1 cellular context compared by ENCODE assay signal in the genomic region with DNA sequence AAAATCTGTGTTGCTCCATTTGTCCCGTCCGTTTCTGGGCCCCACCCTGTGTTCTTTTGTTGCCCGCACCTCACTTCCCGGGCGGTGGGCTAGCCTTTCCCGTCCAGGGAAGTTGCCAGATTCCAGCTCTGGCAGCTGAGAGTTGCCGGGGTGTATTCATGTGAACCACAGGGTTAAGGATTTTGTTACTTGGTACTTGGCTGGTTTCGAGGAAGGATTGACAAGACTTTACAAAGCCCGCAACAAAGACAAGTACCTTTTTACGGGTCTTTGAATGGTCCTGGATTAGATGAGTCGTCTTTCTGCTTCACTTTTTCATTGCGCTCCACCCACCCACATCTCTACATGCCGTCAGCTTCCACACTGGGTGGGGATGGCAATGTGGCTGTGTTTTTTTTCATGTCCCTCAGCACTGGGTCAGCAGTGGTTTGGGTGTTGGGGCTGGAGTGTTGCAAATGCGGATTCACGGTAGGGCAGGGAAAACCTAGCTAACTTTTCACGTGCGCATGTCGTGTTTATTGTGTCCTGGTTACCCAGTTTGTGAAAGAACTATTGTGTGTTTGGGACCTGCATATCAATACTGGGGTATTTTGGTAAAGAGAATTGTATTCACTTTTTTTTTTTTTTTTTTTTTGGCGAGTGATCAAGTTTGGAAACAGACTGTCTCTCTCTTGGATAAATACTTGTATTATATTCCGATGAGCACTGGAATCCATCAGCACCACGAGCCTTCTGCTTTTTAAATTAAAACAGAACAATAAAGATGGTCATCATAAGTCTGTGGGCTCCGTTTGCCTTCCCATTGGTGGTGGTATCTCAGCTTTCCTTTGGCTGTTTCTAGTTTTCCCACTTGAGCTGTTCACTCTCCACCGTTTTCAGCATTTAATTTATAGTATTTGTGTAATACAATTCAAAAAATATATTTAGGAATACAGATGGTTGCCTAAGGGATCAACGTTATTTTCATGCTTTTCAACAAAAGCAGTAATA.
TF ChIP-seq lines count a peak whose summit lies in the region.

No MANE protein-coding gene starts in this region.

TF ChIP-seq in HepG2, 621 proteins besides CTCF, POLR2A, EP300 and RAD21 (continued from another document and continues in another):
- TF ChIP-seq, protein P1, sequence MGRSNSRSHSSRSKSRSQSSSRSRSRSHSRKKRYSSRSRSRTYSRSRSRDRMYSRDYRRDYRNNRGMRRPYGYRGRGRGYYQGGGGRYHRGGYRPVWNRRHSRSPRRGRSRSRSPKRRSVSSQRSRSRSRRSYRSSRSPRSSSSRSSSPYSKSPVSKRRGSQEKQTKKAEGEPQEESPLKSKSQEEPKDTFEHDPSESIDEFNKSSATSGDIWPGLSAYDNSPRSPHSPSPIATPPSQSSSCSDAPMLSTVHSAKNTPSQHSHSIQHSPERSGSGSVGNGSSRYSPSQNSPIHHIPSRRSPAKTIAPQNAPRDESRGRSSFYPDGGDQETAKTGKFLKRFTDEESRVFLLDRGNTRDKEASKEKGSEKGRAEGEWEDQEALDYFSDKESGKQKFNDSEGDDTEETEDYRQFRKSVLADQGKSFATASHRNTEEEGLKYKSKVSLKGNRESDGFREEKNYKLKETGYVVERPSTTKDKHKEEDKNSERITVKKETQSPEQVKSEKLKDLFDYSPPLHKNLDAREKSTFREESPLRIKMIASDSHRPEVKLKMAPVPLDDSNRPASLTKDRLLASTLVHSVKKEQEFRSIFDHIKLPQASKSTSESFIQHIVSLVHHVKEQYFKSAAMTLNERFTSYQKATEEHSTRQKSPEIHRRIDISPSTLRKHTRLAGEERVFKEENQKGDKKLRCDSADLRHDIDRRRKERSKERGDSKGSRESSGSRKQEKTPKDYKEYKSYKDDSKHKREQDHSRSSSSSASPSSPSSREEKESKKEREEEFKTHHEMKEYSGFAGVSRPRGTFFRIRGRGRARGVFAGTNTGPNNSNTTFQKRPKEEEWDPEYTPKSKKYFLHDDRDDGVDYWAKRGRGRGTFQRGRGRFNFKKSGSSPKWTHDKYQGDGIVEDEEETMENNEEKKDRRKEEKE (IDR thresholded peaks at IDR 0.05), result no peak
- TF ChIP-seq ZNF761 (CRISPR knock-in tag; conservative IDR thresholded peaks at IDR 0.05) (no peak), ZBTB7B (CRISPR knock-in tag; IDR thresholded peaks at IDR 0.05) (0 out of 2 replicates have a peak, but pooled peaks have one; percentile 6), SALL2 (CRISPR knock-in tag; IDR thresholded peaks at IDR 0.05) (no peak), TBP (CRISPR knock-in tag; IDR thresholded peaks at IDR 0.05) (no peak), RXRB (CRISPR knock-in tag; IDR thresholded peaks at IDR 0.05; ENCODE audit: borderline replicate concordance) (no peak), YEATS2 (CRISPR knock-in tag; IDR thresholded peaks at IDR 0.05; ENCODE audit: borderline replicate concordance) (no peak), RELA (CRISPR knock-in tag; IDR thresholded peaks at IDR 0.05) (no peak), ZNF446 (CRISPR knock-in tag; IDR thresholded peaks at IDR 0.05) (no peak), NR2F1 (CRISPR knock-in tag; IDR thresholded peaks at IDR 0.05) (no peak), ZNF333 (CRISPR knock-in tag; IDR thresholded peaks at IDR 0.05; ENCODE audit: borderline replicate concordance) (no peak), ZNF749 (CRISPR knock-in tag; IDR thresholded peaks at IDR 0.05; ENCODE audit: borderline replicate concordance) (no peak; the same call in 1 of the 2 replicates), KAT7 (CRISPR knock-in tag; IDR thresholded peaks at IDR 0.05; ENCODE audit: borderline replicate concordance) (0 out of 2 replicates have a peak, but pooled peaks have one; percentile 43), NCOA5 (CRISPR knock-in tag; IDR thresholded peaks at IDR 0.05) (no peak), PCBP1 (IDR thresholded peaks at IDR 0.05; ENCODE audit: borderline replicate concordance, low read depth, low read length) (no peak), SALL1 (CRISPR knock-in tag; IDR thresholded peaks at IDR 0.05) (0 out of 2 replicates have a peak, but pooled peaks have one; percentile 6), FOXJ3 (CRISPR knock-in tag; IDR thresholded peaks at IDR 0.05; ENCODE audit: borderline replicate concordance) (no peak), ZNF546 (CRISPR knock-in tag; conservative IDR thresholded peaks at IDR 0.05) (no peak), SETDB1 (CRISPR knock-in tag; IDR thresholded peaks at IDR 0.05; ENCODE audit: borderline replicate concordance) (0 out of 2 replicates have a peak, but pooled peaks have one; percentile 58), TGIF2 (CRISPR knock-in tag; IDR thresholded peaks at IDR 0.05) (no peak), FOXA1 (IDR thresholded peaks at IDR 0.05) (no peak), FOXA1 (CRISPR knock-in tag; IDR thresholded peaks at IDR 0.05) (no peak; the same call in 1 of the 2 replicates), ZNF496 (CRISPR knock-in tag; IDR thresholded peaks at IDR 0.05; ENCODE audit: insufficient replicate concordance) (no peak), SOX6 (IDR thresholded peaks at IDR 0.05) (no peak), SOX6 (CRISPR knock-in tag; IDR thresholded peaks at IDR 0.05) (peak; percentile 38; the same call in 1 of the 2 replicates), ZNF484 (CRISPR knock-in tag; IDR thresholded peaks at IDR 0.05; ENCODE audit: borderline replicate concordance, low read depth) (no peak), ZNF263 (CRISPR knock-in tag; IDR thresholded peaks at IDR 0.05) (no peak), SOX13 (IDR thresholded peaks at IDR 0.05) (no peak), SOX13 (CRISPR knock-in tag; conservative IDR thresholded peaks at IDR 0.05 in 1 of 2, IDR thresholded peaks at IDR 0.05 in 1 of 2) (peak in 1 of 2 experiments; percentile 58; a peak in 1 of 4 replicates), HMG20B (CRISPR knock-in tag; conservative IDR thresholded peaks at IDR 0.05) (no peak), RBM39 (IDR thresholded peaks at IDR 0.05; ENCODE audit: low read depth, low read length, poor library complexity, severe bottlenecking) (no peak), HNF4G (IDR thresholded peaks at IDR 0.05; ENCODE audit: borderline replicate concordance, low read depth, low read length) (no peak), HNF4G (CRISPR knock-in tag; IDR thresholded peaks at IDR 0.05; ENCODE audit: borderline replicate concordance, low read depth) (no peak)
- TF ChIP-seq, protein P2, sequence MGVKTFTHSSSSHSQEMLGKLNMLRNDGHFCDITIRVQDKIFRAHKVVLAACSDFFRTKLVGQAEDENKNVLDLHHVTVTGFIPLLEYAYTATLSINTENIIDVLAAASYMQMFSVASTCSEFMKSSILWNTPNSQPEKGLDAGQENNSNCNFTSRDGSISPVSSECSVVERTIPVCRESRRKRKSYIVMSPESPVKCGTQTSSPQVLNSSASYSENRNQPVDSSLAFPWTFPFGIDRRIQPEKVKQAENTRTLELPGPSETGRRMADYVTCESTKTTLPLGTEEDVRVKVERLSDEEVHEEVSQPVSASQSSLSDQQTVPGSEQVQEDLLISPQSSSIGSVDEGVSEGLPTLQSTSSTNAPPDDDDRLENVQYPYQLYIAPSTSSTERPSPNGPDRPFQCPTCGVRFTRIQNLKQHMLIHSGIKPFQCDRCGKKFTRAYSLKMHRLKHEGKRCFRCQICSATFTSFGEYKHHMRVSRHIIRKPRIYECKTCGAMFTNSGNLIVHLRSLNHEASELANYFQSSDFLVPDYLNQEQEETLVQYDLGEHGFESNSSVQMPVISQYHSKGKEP (CRISPR knock-in tag; IDR thresholded peaks at IDR 0.05), result no peak
- TF ChIP-seq, protein P3, sequence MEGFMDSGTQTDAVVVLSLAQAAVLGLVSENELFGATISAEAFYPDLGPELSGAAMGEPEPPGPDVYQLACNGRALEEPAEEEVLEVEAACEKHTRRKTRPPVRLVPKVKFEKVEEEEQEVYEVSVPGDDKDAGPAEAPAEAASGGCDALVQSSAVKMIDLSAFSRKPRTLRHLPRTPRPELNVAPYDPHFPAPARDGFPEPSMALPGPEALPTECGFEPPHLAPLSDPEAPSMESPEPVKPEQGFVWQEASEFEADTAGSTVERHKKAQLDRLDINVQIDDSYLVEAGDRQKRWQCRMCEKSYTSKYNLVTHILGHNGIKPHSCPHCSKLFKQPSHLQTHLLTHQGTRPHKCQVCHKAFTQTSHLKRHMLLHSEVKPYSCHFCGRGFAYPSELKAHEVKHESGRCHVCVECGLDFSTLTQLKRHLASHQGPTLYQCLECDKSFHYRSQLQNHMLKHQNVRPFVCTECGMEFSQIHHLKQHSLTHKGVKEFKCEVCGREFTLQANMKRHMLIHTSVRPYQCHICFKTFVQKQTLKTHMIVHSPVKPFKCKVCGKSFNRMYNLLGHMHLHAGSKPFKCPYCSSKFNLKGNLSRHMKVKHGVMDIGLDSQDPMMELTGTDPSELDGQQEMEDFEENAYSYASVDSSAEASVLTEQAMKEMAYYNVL (CRISPR knock-in tag; IDR thresholded peaks at IDR 0.05; ENCODE audit: borderline replicate concordance), result no peak
- TF ChIP-seq, protein P4, sequence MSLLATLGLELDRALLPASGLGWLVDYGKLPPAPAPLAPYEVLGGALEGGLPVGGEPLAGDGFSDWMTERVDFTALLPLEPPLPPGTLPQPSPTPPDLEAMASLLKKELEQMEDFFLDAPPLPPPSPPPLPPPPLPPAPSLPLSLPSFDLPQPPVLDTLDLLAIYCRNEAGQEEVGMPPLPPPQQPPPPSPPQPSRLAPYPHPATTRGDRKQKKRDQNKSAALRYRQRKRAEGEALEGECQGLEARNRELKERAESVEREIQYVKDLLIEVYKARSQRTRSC (CRISPR knock-in tag; IDR thresholded peaks at IDR 0.05; ENCODE audit: low read depth), result no peak
- TF ChIP-seq, protein P5, sequence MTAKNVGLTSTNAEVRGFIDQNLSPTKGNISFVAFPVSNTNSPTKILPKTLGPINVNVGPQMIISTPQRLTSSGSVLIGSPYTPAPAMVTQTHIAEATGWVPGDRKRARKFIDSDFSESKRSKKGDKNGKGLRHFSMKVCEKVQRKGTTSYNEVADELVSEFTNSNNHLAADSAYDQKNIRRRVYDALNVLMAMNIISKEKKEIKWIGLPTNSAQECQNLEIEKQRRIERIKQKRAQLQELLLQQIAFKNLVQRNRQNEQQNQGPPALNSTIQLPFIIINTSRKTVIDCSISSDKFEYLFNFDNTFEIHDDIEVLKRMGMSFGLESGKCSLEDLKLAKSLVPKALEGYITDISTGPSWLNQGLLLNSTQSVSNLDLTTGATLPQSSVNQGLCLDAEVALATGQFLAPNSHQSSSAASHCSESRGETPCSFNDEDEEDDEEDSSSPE (CRISPR knock-in tag; IDR thresholded peaks at IDR 0.05), result no peak
- TF ChIP-seq, protein P6, sequence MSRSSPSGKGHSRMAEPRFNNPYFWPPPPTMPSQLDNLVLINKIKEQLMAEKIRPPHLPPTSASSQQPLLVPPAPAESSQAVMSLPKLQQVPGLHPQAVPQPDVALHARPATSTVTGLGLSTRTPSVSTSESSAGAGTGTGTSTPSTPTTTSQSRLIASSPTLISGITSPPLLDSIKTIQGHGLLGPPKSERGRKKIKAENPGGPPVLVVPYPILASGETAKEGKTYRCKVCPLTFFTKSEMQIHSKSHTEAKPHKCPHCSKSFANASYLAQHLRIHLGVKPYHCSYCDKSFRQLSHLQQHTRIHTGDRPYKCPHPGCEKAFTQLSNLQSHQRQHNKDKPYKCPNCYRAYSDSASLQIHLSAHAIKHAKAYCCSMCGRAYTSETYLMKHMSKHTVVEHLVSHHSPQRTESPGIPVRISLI (CRISPR knock-in tag; IDR thresholded peaks at IDR 0.05; ENCODE audit: borderline replicate concordance), result peak; percentile 52; the same call in 1 of the 2 replicates
- TF ChIP-seq, protein P7, sequence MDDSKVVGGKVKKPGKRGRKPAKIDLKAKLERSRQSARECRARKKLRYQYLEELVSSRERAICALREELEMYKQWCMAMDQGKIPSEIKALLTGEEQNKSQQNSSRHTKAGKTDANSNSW (CRISPR knock-in tag; IDR thresholded peaks at IDR 0.05; ENCODE audit: borderline replicate concordance), result no peak
- TF ChIP-seq, protein P8, sequence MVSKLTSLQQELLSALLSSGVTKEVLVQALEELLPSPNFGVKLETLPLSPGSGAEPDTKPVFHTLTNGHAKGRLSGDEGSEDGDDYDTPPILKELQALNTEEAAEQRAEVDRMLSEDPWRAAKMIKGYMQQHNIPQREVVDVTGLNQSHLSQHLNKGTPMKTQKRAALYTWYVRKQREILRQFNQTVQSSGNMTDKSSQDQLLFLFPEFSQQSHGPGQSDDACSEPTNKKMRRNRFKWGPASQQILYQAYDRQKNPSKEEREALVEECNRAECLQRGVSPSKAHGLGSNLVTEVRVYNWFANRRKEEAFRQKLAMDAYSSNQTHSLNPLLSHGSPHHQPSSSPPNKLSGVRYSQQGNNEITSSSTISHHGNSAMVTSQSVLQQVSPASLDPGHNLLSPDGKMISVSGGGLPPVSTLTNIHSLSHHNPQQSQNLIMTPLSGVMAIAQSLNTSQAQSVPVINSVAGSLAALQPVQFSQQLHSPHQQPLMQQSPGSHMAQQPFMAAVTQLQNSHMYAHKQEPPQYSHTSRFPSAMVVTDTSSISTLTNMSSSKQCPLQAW (CRISPR knock-in tag; IDR thresholded peaks at IDR 0.05), result peak; percentile 39; the same call in 1 of the 2 replicates
- TF ChIP-seq, protein P9, sequence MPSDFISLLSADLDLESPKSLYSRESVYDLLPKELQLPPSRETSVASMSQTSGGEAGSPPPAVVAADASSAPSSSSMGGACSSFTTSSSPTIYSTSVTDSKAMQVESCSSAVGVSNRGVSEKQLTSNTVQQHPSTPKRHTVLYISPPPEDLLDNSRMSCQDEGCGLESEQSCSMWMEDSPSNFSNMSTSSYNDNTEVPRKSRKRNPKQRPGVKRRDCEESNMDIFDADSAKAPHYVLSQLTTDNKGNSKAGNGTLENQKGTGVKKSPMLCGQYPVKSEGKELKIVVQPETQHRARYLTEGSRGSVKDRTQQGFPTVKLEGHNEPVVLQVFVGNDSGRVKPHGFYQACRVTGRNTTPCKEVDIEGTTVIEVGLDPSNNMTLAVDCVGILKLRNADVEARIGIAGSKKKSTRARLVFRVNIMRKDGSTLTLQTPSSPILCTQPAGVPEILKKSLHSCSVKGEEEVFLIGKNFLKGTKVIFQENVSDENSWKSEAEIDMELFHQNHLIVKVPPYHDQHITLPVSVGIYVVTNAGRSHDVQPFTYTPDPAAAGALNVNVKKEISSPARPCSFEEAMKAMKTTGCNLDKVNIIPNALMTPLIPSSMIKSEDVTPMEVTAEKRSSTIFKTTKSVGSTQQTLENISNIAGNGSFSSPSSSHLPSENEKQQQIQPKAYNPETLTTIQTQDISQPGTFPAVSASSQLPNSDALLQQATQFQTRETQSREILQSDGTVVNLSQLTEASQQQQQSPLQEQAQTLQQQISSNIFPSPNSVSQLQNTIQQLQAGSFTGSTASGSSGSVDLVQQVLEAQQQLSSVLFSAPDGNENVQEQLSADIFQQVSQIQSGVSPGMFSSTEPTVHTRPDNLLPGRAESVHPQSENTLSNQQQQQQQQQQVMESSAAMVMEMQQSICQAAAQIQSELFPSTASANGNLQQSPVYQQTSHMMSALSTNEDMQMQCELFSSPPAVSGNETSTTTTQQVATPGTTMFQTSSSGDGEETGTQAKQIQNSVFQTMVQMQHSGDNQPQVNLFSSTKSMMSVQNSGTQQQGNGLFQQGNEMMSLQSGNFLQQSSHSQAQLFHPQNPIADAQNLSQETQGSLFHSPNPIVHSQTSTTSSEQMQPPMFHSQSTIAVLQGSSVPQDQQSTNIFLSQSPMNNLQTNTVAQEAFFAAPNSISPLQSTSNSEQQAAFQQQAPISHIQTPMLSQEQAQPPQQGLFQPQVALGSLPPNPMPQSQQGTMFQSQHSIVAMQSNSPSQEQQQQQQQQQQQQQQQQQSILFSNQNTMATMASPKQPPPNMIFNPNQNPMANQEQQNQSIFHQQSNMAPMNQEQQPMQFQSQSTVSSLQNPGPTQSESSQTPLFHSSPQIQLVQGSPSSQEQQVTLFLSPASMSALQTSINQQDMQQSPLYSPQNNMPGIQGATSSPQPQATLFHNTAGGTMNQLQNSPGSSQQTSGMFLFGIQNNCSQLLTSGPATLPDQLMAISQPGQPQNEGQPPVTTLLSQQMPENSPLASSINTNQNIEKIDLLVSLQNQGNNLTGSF (CRISPR knock-in tag; IDR thresholded peaks at IDR 0.05), result 0 out of 2 replicates have a peak, but pooled peaks have one; percentile 24
